Comparison of ENCODE assay signal across 8 cellular contexts in genomic region chr14:23578560-23579310, GRCh38. TPM values are rescaled to one million over a fixed set of nuclear protein-coding genes. Genes with fewer than 3 reads are reported as not detected.
DNase-seq lines count a peak whose midpoint lies in the region; ATAC-seq and TF ChIP-seq lines count a peak whose summit lies in the region.

JPH4 (minus strand) TSS chr14:23578790; CDS start chr14:23577453, 1,337 bp downstream.

- no peak for TF ChIP-seq CTCF in chondrocyte (IDR thresholded peaks at IDR 0.05)
- no peak for TF ChIP-seq CTCF in nephron (IDR thresholded peaks at IDR 0.05; ENCODE audit: unreplicated experiment in 3 of 3)
- no peak for TF ChIP-seq CTCF in psoas muscle (IDR thresholded peaks at IDR 0.05)

- intact Hi-C loops in psoas muscle (cut with DNase I): no loop called here

- H3K27ac Mint-ChIP-seq in chondrocyte (ENCODE audit: unreplicated experiment) (no peak within 1 kb of the TSS), nephron (peak within 1 kb of the TSS; percentile 94 to 99 (median 96))

- peaks cover 52% of the 10 kb centered on the region for H3K27me3 Mint-ChIP-seq in chondrocyte (ENCODE audit: low read depth)
- H3K27me3 Mint-ChIP-seq in nephron (ENCODE audit: low read depth): peaks cover 64% of the 10 kb centered on the region

- WGBS in psoas muscle, 3 donors: 6 to 8% (median 8%) methylated on average over 17 to 18 of the region's 18 CpGs

- DNase-seq in COR-L47 (lab: John Stamatoyannopoulos, UW) (peak; percentile 83), NCI-H1105 (lab: John Stamatoyannopoulos, UW) (peak; percentile 38), chondrocyte (ENCODE audit: low spot score) (peak; percentile 54), mucosa of gallbladder (ENCODE audit: low spot score) (no peak), psoas muscle (no peak), NCI-H2196 (lab: John Stamatoyannopoulos, UW; ENCODE audit: unreplicated experiment) (no peak)
- DNase-seq in activated effector memory CD4-positive, alpha-beta T cell treated with Interleukin-2 at 50 U/mL for 16 hours: no peak

- H3K9me3 Mint-ChIP-seq in chondrocyte (ENCODE audit: low read depth) (no peaks in the 10 kb centered on the region), nephron (no peaks in the 10 kb centered on the region)

- peaks cover 14% of the 10 kb centered on the region for H3K4me1 Mint-ChIP-seq in chondrocyte (ENCODE audit: low read depth)
- peaks cover 24% of the 10 kb centered on the region for H3K4me1 Mint-ChIP-seq in nephron

- no peak for ATAC-seq in psoas muscle

- no peaks in the 10 kb centered on the region for H3K4me1 ChIP-seq in psoas muscle

- no peaks in the 10 kb centered on the region for H3K36me3 Mint-ChIP-seq in chondrocyte (ENCODE audit: low read depth)
- peaks cover 9% of the 10 kb centered on the region for H3K36me3 Mint-ChIP-seq in nephron (ENCODE audit: low read depth)

- H3K36me3 ChIP-seq in psoas muscle (ENCODE audit: insufficient read depth in 1 of 2, low read depth in 1 of 2): no peaks in the 10 kb centered on the region

- H3K4me3 ChIP-seq in psoas muscle: no peak within 1 kb of the TSS

- H3K4me3 Mint-ChIP-seq in chondrocyte (ENCODE audit: unreplicated experiment) (no peak within 1 kb of the TSS), nephron (peak within 1 kb of the TSS; percentile 87 to 95 (median 89))

- H3K27me3 ChIP-seq in psoas muscle (ENCODE audit: insufficient read depth in 3 of 3, low read length in 2 of 3): peaks cover 0 to 68% (median 39%) of the 10 kb centered on the region in 3 donors

- H3K27ac ChIP-seq in psoas muscle: no peak within 1 kb of the TSS

- no peaks in the 10 kb centered on the region for H3K9me3 ChIP-seq in psoas muscle

RNA-seq across cellular contexts. Expression of gene JPH4, which starts in this region (rescaled TPM):
- 0.20 TPM in 1 of 3 replicates, not detected in the others for total RNA-seq in chondrocyte
- total RNA-seq in mucosa of gallbladder: 1.2 TPM
- total RNA-seq in psoas muscle: under 1 TPM; 0.05 to 0.62 (median 0.17) TPM
- under 1 TPM; 0.01 to 0.13 (median 0.03) TPM for polyA plus RNA-seq in psoas muscle

Comparison
In these comparisons a context has a peak if more than half of its experiments do, and no peak if none do; other contexts are left out.
1. Peak in DNase-seq in chondrocyte; RNA of the gene not detected or under 1 TPM.
2. DNase-seq: peak in COR-L47 (single experiment) and NCI-H1105 (single experiment); none in activated effector memory CD4-positive, alpha-beta T cell treated with Interleukin-2 at 50 U/mL for 16 hours (single experiment), mucosa of gallbladder (single experiment), psoas muscle (0 of 2) and NCI-H2196 (single experiment).